Comparison of ENCODE assay signal across 15 cellular contexts in genomic region chr14:88983755-88984154, GRCh38.
DNase-seq lines count a peak whose midpoint lies in the region; ATAC-seq and TF ChIP-seq lines count a peak whose summit lies in the region.
"Had no signal": no experiment of that assay in that cellular context is flagged by ENCODE, and none has a peak within 500 bp of the region (broad histone marks: within the 10 kb centered on the region; RNA-seq: fewer than 3 reads in every experiment).

No MANE protein-coding gene starts in this region.

- no peak overlapping the region for H3K4ac ChIP-seq in mesendoderm (ENCODE audit: low read depth, low read length)

- no peak overlapping the region for H3K18ac ChIP-seq in mesendoderm (ENCODE audit: low read length)

- intact Hi-C loops in lower lobe of right lung (cut with DNase I) = no loop called here

- no peaks in the 10 kb centered on the region for H3K79me2 ChIP-seq in mesendoderm (ENCODE audit: control insufficient read depth, insufficient read depth, low read length)
- H3K79me2 ChIP-seq: parathyroid adenoma had no signal

- H3K9ac ChIP-seq in NT2/D1 (ENCODE audit: insufficient read length, low read depth) (no peak overlapping the region), mesendoderm (ENCODE audit: low read length) (no peak overlapping the region)
- H3K9ac ChIP-seq: parathyroid adenoma had no signal

- no peaks in the 10 kb centered on the region for H3K4me1 ChIP-seq in NT2/D1 (ENCODE audit: insufficient read depth, insufficient read length)
- no peaks in the 10 kb centered on the region for H3K4me1 ChIP-seq in mesendoderm (ENCODE audit: control insufficient read depth, low read depth, low read length)
- no peaks in the 10 kb centered on the region for H3K4me1 ChIP-seq in lower lobe of right lung
- H3K4me1 ChIP-seq: parathyroid adenoma had no signal

- H2BK120ac ChIP-seq in mesendoderm (ENCODE audit: low read depth, low read length) = no peak overlapping the region

- no peak overlapping the region for H3K23ac ChIP-seq in mesendoderm (ENCODE audit: low read length)

- no peak overlapping the region for H4K5ac ChIP-seq in mesendoderm (ENCODE audit: low read length)

- no peaks in the 10 kb centered on the region for H3K79me1 ChIP-seq in mesendoderm (ENCODE audit: low read length)

- H3K27me3 ChIP-seq in NT2/D1 (ENCODE audit: insufficient read depth, insufficient read length) (no peaks in the 10 kb centered on the region), mesendoderm (ENCODE audit: insufficient read depth, low read length, poor library complexity) (no peaks in the 10 kb centered on the region), lower lobe of right lung (ENCODE audit: low read depth) (no peaks in the 10 kb centered on the region)

- no peak for ATAC-seq in lower lobe of right lung
- ATAC-seq: activated naive CD4-positive, alpha-beta T cell treated with anti-CD3 and anti-CD28 coated beads, Interleukin-2, amount 50 U/mL, for 72 hours had no signal

- H3K4me3 ChIP-seq in NT2/D1 (ENCODE audit: insufficient read length, low read depth) = no peak overlapping the region
- no peak overlapping the region for H3K4me3 ChIP-seq in mesendoderm (ENCODE audit: low read length)
- H3K4me3 ChIP-seq in lower lobe of right lung = no peak overlapping the region
- H3K4me3 ChIP-seq: thoracic aorta had no signal

- H2AK5ac ChIP-seq in mesendoderm (ENCODE audit: low read length) = no peak overlapping the region

- H3K9me3 ChIP-seq in NT2/D1 (ENCODE audit: insufficient read depth, low read length) = no peaks in the 10 kb centered on the region
- H3K9me3 ChIP-seq in lower lobe of right lung = no peaks in the 10 kb centered on the region
- H3K9me3 ChIP-seq: thoracic aorta had no signal

- no peak overlapping the region for H3K56ac ChIP-seq in mesendoderm (ENCODE audit: low read length)

- H4K8ac ChIP-seq in mesendoderm (ENCODE audit: low read depth, low read length) = no peak overlapping the region

- H3K4me2 ChIP-seq in mesendoderm (ENCODE audit: low read length) = no peak overlapping the region

- DNase-seq in EL (peak; percentile 90), NT2/D1 (ENCODE audit: low read depth, low spot score) (peak; percentile 33), dedifferentiated amniotic fluid mesenchymal stem cell (ENCODE audit: extremely low spot score) (peak; percentile 31), mesendoderm (peak; percentile 92), HuH-7.5 (ENCODE audit: low spot score) (no peak), mesenteric fat pad (ENCODE audit: low spot score) (no peak), lower lobe of right lung (no peak), activated gamma-delta T cell treated with Interleukin-2 at 50 U/mL for 16 hours (no peak)
- DNase-seq: activated CD4-positive, alpha-beta memory T cell treated with anti-CD3 and anti-CD28 coated beads for 36 hours; DMS153; Karpas-422; left cardiac atrium had no signal

- H3K36me3 ChIP-seq in NT2/D1 (ENCODE audit: insufficient read depth, insufficient read length, low read length) (no peaks in the 10 kb centered on the region), mesendoderm (ENCODE audit: control insufficient read depth, insufficient read depth, low read length) (no peaks in the 10 kb centered on the region), lower lobe of right lung (no peaks in the 10 kb centered on the region)
- H3K36me3 ChIP-seq: thoracic aorta had no signal

- no peak for TF ChIP-seq CTCF in lower lobe of right lung (IDR thresholded peaks at IDR 0.05)

- no CpG with 5 or more reads among the region's 4 CpGs for WGBS in mesendoderm (ENCODE audit: extremely low coverage, insufficient coverage, low lambda C conversion rate)

- H2BK5ac ChIP-seq in mesendoderm (ENCODE audit: low read length) = no peak overlapping the region

- no peak overlapping the region for H2BK15ac ChIP-seq in mesendoderm (replicated peaks; ENCODE audit: low read depth)

- H3K27ac ChIP-seq in mesendoderm (ENCODE audit: low read depth, low read length) (no peak overlapping the region), lower lobe of right lung (no peak overlapping the region)
- H3K27ac ChIP-seq: parathyroid adenoma, thoracic aorta had no signal

Comparison
In these comparisons a context has a peak if more than half of its experiments do, and no peak if none do; other contexts are left out.
1. DNase-seq: peak in EL (single experiment), NT2/D1 (single experiment), dedifferentiated amniotic fluid mesenchymal stem cell (single experiment) and mesendoderm (single experiment); none in HuH-7.5 (single experiment), mesenteric fat pad (single experiment), lower lobe of right lung (single experiment) and activated gamma-delta T cell treated with Interleukin-2 at 50 U/mL for 16 hours (single experiment).